Comparison of ENCODE assay signal across 22 cellular contexts in the genomic region with DNA sequence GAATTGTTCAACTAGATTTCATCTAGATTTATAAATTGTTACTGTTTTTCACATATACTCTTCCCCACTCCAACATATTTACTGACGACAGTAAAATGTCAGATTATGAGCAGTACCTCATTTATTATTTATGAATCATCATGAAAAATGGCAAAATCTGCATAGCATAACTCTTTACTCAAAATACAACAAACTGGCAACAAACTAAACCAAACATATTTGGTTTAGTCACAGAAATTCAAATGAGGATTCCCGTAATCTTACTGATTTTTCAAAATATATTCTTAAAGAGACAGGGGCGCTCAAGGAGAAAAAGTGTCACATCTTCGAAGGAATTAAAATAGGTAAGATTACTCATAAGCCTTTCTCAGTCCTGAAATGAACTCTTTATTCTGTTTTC. TPM values are rescaled to one million over a fixed set of nuclear protein-coding genes. Genes with fewer than 3 reads are reported as not detected.
DNase-seq lines count a peak whose midpoint lies in the region; ATAC-seq and TF ChIP-seq lines count a peak whose summit lies in the region.
"Had no signal": no experiment of that assay in that cellular context is flagged by ENCODE, and none has a peak within 500 bp of the region (broad histone marks: within the 10 kb centered on the region; RNA-seq: fewer than 3 reads in every experiment).

No MANE protein-coding gene starts in this region.

- no peaks in the 10 kb centered on the region for H3K9me2 ChIP-seq in OCI-LY7 (ENCODE audit: insufficient read depth, low read length)

- peaks cover 8% of the 10 kb centered on the region for H3K9me3 ChIP-seq in adipocyte (ENCODE audit: control insufficient read depth, low read length)
- H3K9me3 ChIP-seq in OCI-LY7 (ENCODE audit: low read length) = no peaks in the 10 kb centered on the region
- H3K9me3 ChIP-seq: heart right ventricle, lower lobe of right lung, uterus had no signal

- CTCF ChIA-PET in OCI-LY7 (lab: Charles Lee; ENCODE audit: unreplicated experiment) = no interaction called here

- POLR2A ChIA-PET in OCI-LY7 (lab: Charles Lee) = no interaction called here

- DNase-seq in activated T-cell treated with anti-CD3 and anti-CD28 coated beads, Interleukin-2, amount 50 U/mL, for 72 hours = no peak
- no peak for DNase-seq in activated T-cell treated with anti-CD3 and anti-CD28 coated beads, Interleukin-2, amount 50 U/mL, for 1 hour
- DNase-seq in adipocyte (ENCODE audit: low read depth) = peak; percentile 40
- DNase-seq in foreskin keratinocyte = peak in 1 of 2 donors; percentile 74
- no peak for DNase-seq in type B pancreatic cell (ENCODE audit: extremely low spot score, unreplicated experiment)
- DNase-seq in immature natural killer cell = no peak
- DNase-seq in NCI-H1930 (lab: John Stamatoyannopoulos, UW) = no peak
- no peak for DNase-seq in OCI-LY7 (ENCODE audit: low spot score)
- DNase-seq: activated CD4-positive, alpha-beta T cell treated with anti-CD3 and anti-CD28 coated beads for 48 hours; activated gamma-delta T cell; anterior cingulate cortex; effector CD8-positive, alpha-beta T cell; GDM1; heart right ventricle; lower lobe of right lung; NCI-H1694; NCI-H774; uterus had no signal

- peak overlapping the region; percentile 48 for H3K9ac ChIP-seq in adipocyte (ENCODE audit: low read length)

- H3K27ac Mint-ChIP-seq in activated T-cell treated with anti-CD3 and anti-CD28 coated beads, Interleukin-2, amount 50 U/mL, for 72 hours = peak overlapping the region; percentile 90
- peak overlapping the region; percentile 27 for H3K27ac Mint-ChIP-seq in type B pancreatic cell
- no peak overlapping the region for H3K27ac Mint-ChIP-seq in immature natural killer cell

- H3K27me3 ChIP-seq in adipocyte (replicated peaks; ENCODE audit: control insufficient read depth, insufficient read depth, low read length) (no peaks in the 10 kb centered on the region), foreskin keratinocyte (no peaks in the 10 kb centered on the region)
- H3K27me3 ChIP-seq: heart right ventricle, uterus had no signal

- H3K36me3 Mint-ChIP-seq in activated T-cell treated with anti-CD3 and anti-CD28 coated beads, Interleukin-2, amount 50 U/mL, for 72 hours (ENCODE audit: insufficient read depth in 2 of 2) = peaks cover 0 to 6% of the 10 kb centered on the region in 2 donors
- no peaks in the 10 kb centered on the region for H3K36me3 Mint-ChIP-seq in type B pancreatic cell
- H3K36me3 Mint-ChIP-seq in immature natural killer cell = no peaks in the 10 kb centered on the region

- ATAC-seq in activated T-cell treated with anti-CD3 and anti-CD28 coated beads, Interleukin-2, amount 50 U/mL, for 72 hours (replicated peaks in 1 of 2) = no peak
- ATAC-seq in foreskin keratinocyte = peak; percentile 16
- ATAC-seq: heart right ventricle, K562, lower lobe of right lung had no signal

- H3K9me3 Mint-ChIP-seq in activated T-cell treated with anti-CD3 and anti-CD28 coated beads, Interleukin-2, amount 50 U/mL, for 72 hours = peaks cover 1 to 4% of the 10 kb centered on the region in 2 donors
- peaks cover 10% of the 10 kb centered on the region for H3K9me3 Mint-ChIP-seq in type B pancreatic cell
- no peaks in the 10 kb centered on the region for H3K9me3 Mint-ChIP-seq in immature natural killer cell

- H3K4me1 Mint-ChIP-seq in activated T-cell treated with anti-CD3 and anti-CD28 coated beads, Interleukin-2, amount 50 U/mL, for 72 hours (ENCODE audit: low read depth) = peaks cover 65% of the 10 kb centered on the region
- H3K4me1 Mint-ChIP-seq in type B pancreatic cell (ENCODE audit: unreplicated experiment) (no peaks in the 10 kb centered on the region), immature natural killer cell (no peaks in the 10 kb centered on the region)

- H3K27ac ChIP-seq in foreskin keratinocyte = peak overlapping the region; percentile 94
- H3K27ac ChIP-seq in OCI-LY7 (ENCODE audit: low read depth, low read length, poor library complexity, severe bottlenecking) = no peak overlapping the region
- H3K27ac ChIP-seq: C4-2B, lower lobe of right lung, uterus had no signal

- H3K4me3 Mint-ChIP-seq in activated T-cell treated with anti-CD3 and anti-CD28 coated beads, Interleukin-2, amount 50 U/mL, for 72 hours = peak overlapping the region; percentile 35 to 64
- H3K4me3 Mint-ChIP-seq in type B pancreatic cell = no peak overlapping the region
- H3K4me3 Mint-ChIP-seq in immature natural killer cell = no peak overlapping the region

- H3K36me3 ChIP-seq in adipocyte (ENCODE audit: control insufficient read depth, insufficient read depth, low read length, severe bottlenecking) (no peaks in the 10 kb centered on the region), OCI-LY7 (ENCODE audit: insufficient read depth, low read length) (no peaks in the 10 kb centered on the region)
- H3K36me3 ChIP-seq: heart right ventricle, lower lobe of right lung, uterus had no signal

- H3K4me2 ChIP-seq in OCI-LY7 (ENCODE audit: low read length) = no peak overlapping the region

- peaks cover 22% of the 10 kb centered on the region for H3K27me3 Mint-ChIP-seq in activated T-cell treated with anti-CD3 and anti-CD28 coated beads, Interleukin-2, amount 50 U/mL, for 72 hours (ENCODE audit: low read depth)
- H3K27me3 Mint-ChIP-seq in type B pancreatic cell (no peaks in the 10 kb centered on the region), immature natural killer cell (ENCODE audit: low read depth in 3 of 3) (peaks cover 0 to 3% (median 0%) of the 10 kb centered on the region in 3 donors)

- peak overlapping the region; percentile 22 for H3K4me3 ChIP-seq in adipocyte (ENCODE audit: low read length)
- no peak overlapping the region for H3K4me3 ChIP-seq in OCI-LY7 (ENCODE audit: low read depth, low read length, poor library complexity, severe bottlenecking)
- H3K4me3 ChIP-seq: heart right ventricle, K562, lower lobe of right lung, uterus had no signal

- no peaks in the 10 kb centered on the region for H4K20me1 ChIP-seq in OCI-LY7 (ENCODE audit: insufficient read depth, low read length)

- H2AFZ ChIP-seq in OCI-LY7 (ENCODE audit: low read length) = no peak overlapping the region

- no peak for TF ChIP-seq CTCF in foreskin keratinocyte (conservative IDR thresholded peaks at IDR 0.05)
- TF ChIP-seq CTCF in type B pancreatic cell (conservative IDR thresholded peaks at IDR 0.05) = no peak
- no peak for TF ChIP-seq CTCF in OCI-LY7 (conservative IDR thresholded peaks at IDR 0.05; ENCODE audit: low read length)

- peaks cover 36% of the 10 kb centered on the region for H3K4me1 ChIP-seq in adipocyte (ENCODE audit: control insufficient read depth, insufficient read depth, low read length)
- peaks cover 22% of the 10 kb centered on the region for H3K4me1 ChIP-seq in foreskin keratinocyte
- H3K4me1 ChIP-seq in OCI-LY7 (ENCODE audit: insufficient read depth, low read length, poor library complexity, severe bottlenecking) = no peaks in the 10 kb centered on the region
- H3K4me1 ChIP-seq: uterus had no signal

- no peaks in the 10 kb centered on the region for H3K79me2 ChIP-seq in OCI-LY7 (ENCODE audit: insufficient read depth, low read depth, low read length)

- intact Hi-C loops in OCI-LY7 (cut with micrococcal nuclease; ENCODE audit: unreplicated experiment) = no loop called here

- BruUV-seq in OCI-LY7 (replicated peaks; lab: Mats Ljungman, UMichigan) = no TSS peak

RNA-seq across cellular contexts. Expression of gene GPR87, which starts 3.0 kb away (rescaled TPM):
- total RNA-seq in activated T-cell treated with anti-CD3 and anti-CD28 coated beads, Interleukin-2, amount 50 U/mL, for 72 hours = 1 to 10 TPM in 1 of 2 donors, under 1 TPM in 1; 0.70 to 2.2 TPM
- total RNA-seq in foreskin keratinocyte (58.3 and 62.8 TPM in 2 replicates), type B pancreatic cell (ENCODE audit: low replicate concordance) (5.5 and 28.9 TPM in 2 replicates), OCI-LY7 (2022) (not detected in 2 replicates)
- polyA plus RNA-seq in foreskin keratinocyte (51.5 and 52.2 TPM in 2 replicates), immature natural killer cell (not detected)
- not detected in 2 replicates for total RNA-seq in OCI-LY7 (2014; rRNA removed; shearing (Covaris generic))
- total RNA-seq: cerebellum, heart right ventricle, K562 had no signal
- polyA plus RNA-seq: K562 had no signal

RNA-seq across cellular contexts. Expression of gene P2RY13, which starts 9.7 kb away (rescaled TPM):
- total RNA-seq in activated T-cell treated with anti-CD3 and anti-CD28 coated beads, Interleukin-2, amount 50 U/mL, for 72 hours = not detected
- total RNA-seq in foreskin keratinocyte (not detected in 2 replicates), type B pancreatic cell (ENCODE audit: low replicate concordance) (not detected in 2 replicates), OCI-LY7 (2022) (not detected in 2 replicates)
- polyA plus RNA-seq in foreskin keratinocyte (not detected in 2 replicates), immature natural killer cell (under 1 TPM in 2 of 3 donors, not detected in 1; 0.18 to 0.50 TPM)
- total RNA-seq in OCI-LY7 (2014; rRNA removed; shearing (Covaris generic)) = not detected in 2 replicates
- total RNA-seq: K562; T-helper 1 cell treated with Interleukin-12 subunit alpha and Interleukin-12 subunit beta and Interleukin-4 antibody, amounts not matched to agents 30 ng/mL and 1 ng/mL, for 36 hours had no signal
- polyA plus RNA-seq: K562 had no signal

RNA-seq across cellular contexts. Expression of gene P2RY14, which starts 41.3 kb away (rescaled TPM):
- total RNA-seq in activated T-cell treated with anti-CD3 and anti-CD28 coated beads, Interleukin-2, amount 50 U/mL, for 72 hours = under 1 TPM; 0.34 to 0.51 TPM
- total RNA-seq in foreskin keratinocyte (not detected in 2 replicates), type B pancreatic cell (ENCODE audit: low replicate concordance) (0.14 and 0.60 TPM in 2 replicates), OCI-LY7 (2022) (not detected in 2 replicates)
- polyA plus RNA-seq in foreskin keratinocyte (not detected in 2 replicates), immature natural killer cell (1 to 10 TPM; 1.2 to 2.8 (median 1.5) TPM)
- total RNA-seq in OCI-LY7 (2014; rRNA removed; shearing (Covaris generic)) = not detected in 2 replicates
- total RNA-seq: K562 had no signal
- polyA plus RNA-seq: K562 had no signal

Comparison
In these comparisons a context has a peak if more than half of its experiments do, and no peak if none do; other contexts are left out.
1. H3K27ac Mint-ChIP-seq: peak in activated T-cell treated with anti-CD3 and anti-CD28 coated beads, Interleukin-2, amount 50 U/mL, for 72 hours (single experiment) and type B pancreatic cell (single experiment); none in immature natural killer cell (0 of 6).
2. H3K4me3 Mint-ChIP-seq: peak in activated T-cell treated with anti-CD3 and anti-CD28 coated beads, Interleukin-2, amount 50 U/mL, for 72 hours (2 of 2); none in type B pancreatic cell (single experiment) and immature natural killer cell (0 of 5).